8 cellular contexts compared by ENCODE assay signal in genomic region chr17:29180788-29181160, GRCh38. TPM values are rescaled to one million over a fixed set of nuclear protein-coding genes. Genes with fewer than 3 reads are reported as not detected.
DNase-seq lines count a peak whose midpoint lies in the region; ATAC-seq and TF ChIP-seq lines count a peak whose summit lies in the region.

No MANE protein-coding gene starts in this region.

- no peak for TF ChIP-seq CTCF in body of pancreas (IDR thresholded peaks at IDR 0.05)
- TF ChIP-seq CTCF in right lobe of liver (IDR thresholded peaks at IDR 0.05): no peak
- no peak for TF ChIP-seq CTCF in thyroid gland (IDR thresholded peaks at IDR 0.05)

- H3K27me3 ChIP-seq in body of pancreas (no peaks in the 10 kb centered on the region), right lobe of liver (no peaks in the 10 kb centered on the region), thyroid gland (no peaks in the 10 kb centered on the region)

- no peak for DNase-seq in activated CD4-positive, alpha-beta T cell treated with anti-CD3 and anti-CD28 coated beads for 36 hours
- DNase-seq in activated CD4-positive, alpha-beta T cell treated with anti-CD3 and anti-CD28 coated beads, Interleukin-2, amount 50 U/mL, for 1 hour: no peak
- DNase-seq in body of pancreas (no peak), right lobe of liver (no peak), thyroid gland (no peak), posterior vena cava (ENCODE audit: low spot score) (no peak), midbrain (lab: John Stamatoyannopoulos, UW) (no peak)
- DNase-seq in activated CD8-positive, alpha-beta memory T cell treated with anti-CD3 and anti-CD28 coated beads, Interleukin-2, amount 50 U/mL, for 48 hours: no peak

- H3K9me3 ChIP-seq in body of pancreas (no peaks in the 10 kb centered on the region), right lobe of liver (no peaks in the 10 kb centered on the region), thyroid gland (no peaks in the 10 kb centered on the region)

- POLR2A ChIA-PET in activated CD4-positive, alpha-beta T cell treated with anti-CD3 and anti-CD28 coated beads for 36 hours (lab: Charles Lee): interaction anchor here (0.6 to 1.4 kb wide), 3 partner anchors 32 to 387 kb away, joined by 3 to 6 read pairs (median 3); no protein-coding TSS in a partner anchor

- H3K4me3 ChIP-seq in body of pancreas (no peak overlapping the region), right lobe of liver (peak overlapping the region; percentile 70 to 73 (median 70)), thyroid gland (replicated peaks in 1 of 3) (peak overlapping the region in 1 of 3 donors; percentile 65)

- no peaks in the 10 kb centered on the region for H3K36me3 Mint-ChIP-seq in activated CD4-positive, alpha-beta T cell treated with anti-CD3 and anti-CD28 coated beads for 36 hours (ENCODE audit: low read depth)

- WGBS in body of pancreas, 2 donors: 60 to 100% methylated on average over 2 to 4 of the region's 4 CpGs
- no CpG with 5 or more reads among the region's 4 CpGs for whole genome bisulfite sequencing in right lobe of liver (ENCODE audit: insufficient coverage, low coverage, low lambda C conversion rate, missing lambda C conversion rate)
- 35 to 56% methylated on average over 3 to 4 of the region's 4 CpGs for WGBS in thyroid gland, 2 donors

- H3K9me3 Mint-ChIP-seq in activated CD4-positive, alpha-beta T cell treated with anti-CD3 and anti-CD28 coated beads for 36 hours (ENCODE audit: low read depth): no peaks in the 10 kb centered on the region

- ATAC-seq in activated CD4-positive, alpha-beta T cell treated with anti-CD3 and anti-CD28 coated beads for 36 hours: no peak
- ATAC-seq in body of pancreas (no peak), right lobe of liver (no peak)

- H3K27ac ChIP-seq in body of pancreas: peak overlapping the region; percentile 95 to 98 (median 98)
- peak overlapping the region; percentile 92 to 98 (median 93) for H3K27ac ChIP-seq in right lobe of liver
- H3K27ac ChIP-seq in thyroid gland: peak overlapping the region; percentile 73 to 96 (median 84)

- H3K36me3 ChIP-seq in body of pancreas (replicated peaks in 1 of 2; ENCODE audit: insufficient read depth in 1 of 2, low read depth in 2 of 2) (no peaks in the 10 kb centered on the region), right lobe of liver (no peaks in the 10 kb centered on the region), thyroid gland (no peaks in the 10 kb centered on the region)

- intact Hi-C loops in activated CD4-positive, alpha-beta T cell treated with anti-CD3 and anti-CD28 coated beads for 36 hours (cut with DNase I, micrococcal nuclease): loop anchor here (1.0 to 2.0 kb wide), 6 partner anchors 25 to 114 kb away; partner anchors contain the start of gene NUFIP2 (in 1 of the 2)
- intact Hi-C loops in body of pancreas (cut with DNase I): loop anchor here (5.0 kb wide), 1 partner anchor 33 kb away; no protein-coding TSS in a partner anchor
- intact Hi-C loops in right lobe of liver (cut with DNase I): no loop called here
- intact Hi-C loops in thyroid gland (cut with DNase I): loop anchor here (5.0 kb wide), 1 partner anchor 33 kb away; no protein-coding TSS in a partner anchor
- intact Hi-C loops in posterior vena cava (cut with DNase I): loop anchor here in 1 of 2 donors (5.0 kb wide), 1 partner anchor 33 kb away; no protein-coding TSS in a partner anchor

- TF ChIP-seq POLR2A in body of pancreas (IDR thresholded peaks at IDR 0.05) (no peak), right lobe of liver (IDR thresholded peaks at IDR 0.05) (no peak), thyroid gland (IDR thresholded peaks at IDR 0.05) (no peak)

- CTCF ChIA-PET in activated CD4-positive, alpha-beta T cell treated with anti-CD3 and anti-CD28 coated beads for 36 hours (lab: Charles Lee): interaction anchor here (0.7 to 10.0 kb wide), 19 partner anchors 9 to 534 kb away, joined by 3 to 300 read pairs (median 5); no protein-coding TSS in a partner anchor

- H3K4me3 Mint-ChIP-seq in activated CD4-positive, alpha-beta T cell treated with anti-CD3 and anti-CD28 coated beads for 36 hours: peak overlapping the region; percentile 17

- peaks cover 41% of the 10 kb centered on the region for H3K4me1 ChIP-seq in body of pancreas
- H3K4me1 ChIP-seq in right lobe of liver: peaks cover 0 to 12% (median 3%) of the 10 kb centered on the region in 4 donors
- peaks cover 37 to 41% of the 10 kb centered on the region in 2 donors for H3K4me1 ChIP-seq in thyroid gland

- no peak overlapping the region for H3K27ac Mint-ChIP-seq in activated CD4-positive, alpha-beta T cell treated with anti-CD3 and anti-CD28 coated beads for 36 hours

- no peaks in the 10 kb centered on the region for H3K27me3 Mint-ChIP-seq in activated CD4-positive, alpha-beta T cell treated with anti-CD3 and anti-CD28 coated beads for 36 hours

- H3K4me1 Mint-ChIP-seq in activated CD4-positive, alpha-beta T cell treated with anti-CD3 and anti-CD28 coated beads for 36 hours: peaks cover 28% of the 10 kb centered on the region

RNA-seq across cellular contexts. Expression of gene MYO18A, which starts 0.6 kb away (rescaled TPM):
- 10 to 100 TPM; 31.9 to 38.2 TPM for total RNA-seq in activated CD4-positive, alpha-beta T cell treated with anti-CD3 and anti-CD28 coated beads for 36 hours
- total RNA-seq in body of pancreas (10 to 100 TPM; 45.4 to 73.2 TPM), right lobe of liver (10 to 100 TPM; 50.1 to 98.2 (median 81.8) TPM), thyroid gland (10 to 100 TPM; 32.1 to 49.8 (median 40.6) TPM), posterior vena cava (10 to 100 TPM; 76.3 to 87.9 TPM)

Comparison
In these comparisons a context has a peak if more than half of its experiments do, and no peak if none do; other contexts are left out.
1. H3K4me3 ChIP-seq: peak in right lobe of liver (3 of 3); none in body of pancreas (0 of 2).
2. intact Hi-C loops: an anchor here in activated CD4-positive, alpha-beta T cell treated with anti-CD3 and anti-CD28 coated beads for 36 hours (1.0 to 2.0 kb wide), body of pancreas (5.0 kb wide) and thyroid gland (5.0 kb wide); none called in right lobe of liver.
3. Peak in every context shown above with its lines, with median percentiles within 50 percentile points of each other: H3K27ac ChIP-seq.